8 cellular contexts compared by ENCODE assay signal in genomic region chr12:6851921-6852650, GRCh38. TPM values are rescaled to one million over a fixed set of nuclear protein-coding genes. Genes with fewer than 3 reads are reported as not detected.
DNase-seq lines count a peak whose midpoint lies in the region; ATAC-seq and TF ChIP-seq lines count a peak whose summit lies in the region.

TSS of gene USP5 (plus strand) at chr12:6852150. CDS start at chr12:6852180, 30 bp downstream.

- no peaks in the 10 kb centered on the region for H3K27me3 ChIP-seq in left lung

- H3K27me3 Mint-ChIP-seq in dendritic cell treated with granulocyte-macrophage colony-stimulating factor and Interleukin-4, amounts not matched to agents 40 ng/mL and 50 ng/mL, for 4 days = no peaks in the 10 kb centered on the region

- peak; percentile 76 for ATAC-seq in GM19395 (IDR thresholded peaks at IDR 0.05; ENCODE audit: unreplicated experiment)
- peak; percentile 73 for ATAC-seq in HG03565 (IDR thresholded peaks at IDR 0.05; ENCODE audit: unreplicated experiment)
- ATAC-seq in left lung = peak; percentile 89

- H3K36me3 Mint-ChIP-seq in dendritic cell treated with granulocyte-macrophage colony-stimulating factor and Interleukin-4, amounts not matched to agents 40 ng/mL and 50 ng/mL, for 4 days (ENCODE audit: low read depth) = peaks cover 43% of the 10 kb centered on the region

- TF ChIP-seq CTCF in C4-2B (conservative IDR thresholded peaks at IDR 0.05) (no peak), left lung (IDR thresholded peaks at IDR 0.05) (peak in 1 of 2 donors; percentile 22)

- peak within 1 kb of the TSS; percentile 91 for H3K27ac Mint-ChIP-seq in dendritic cell treated with granulocyte-macrophage colony-stimulating factor and Interleukin-4, amounts not matched to agents 40 ng/mL and 50 ng/mL, for 4 days

- DNase-seq in NCI-H774 (lab: John Stamatoyannopoulos, UW) (peak; percentile 100), left lung (peak; percentile 99)
- peak; percentile 96 to 97 for DNase-seq in activated CD4-positive, alpha-beta T cell treated with anti-CD3 and anti-CD28 coated beads, Interleukin-2, amount 50 U/mL, for 4 hours
- peak; percentile 93 for DNase-seq in stimulated activated CD4-positive, alpha-beta T cell treated with anti-CD3 and anti-CD28 coated beads, Interleukin-2, amount 100 ng/mL, for 48 hours

- H3K9me3 Mint-ChIP-seq in dendritic cell treated with granulocyte-macrophage colony-stimulating factor and Interleukin-4, amounts not matched to agents 40 ng/mL and 50 ng/mL, for 4 days = no peaks in the 10 kb centered on the region

- peak within 1 kb of the TSS; percentile 92 for H3K27ac ChIP-seq in C4-2B
- peak within 1 kb of the TSS; percentile 95 to 96 for H3K27ac ChIP-seq in left lung

- H3K4me3 ChIP-seq in left lung = peak within 1 kb of the TSS; percentile 55 to 62

- peak within 1 kb of the TSS; percentile 87 for H3K4me3 Mint-ChIP-seq in dendritic cell treated with granulocyte-macrophage colony-stimulating factor and Interleukin-4, amounts not matched to agents 40 ng/mL and 50 ng/mL, for 4 days

- peaks cover 35% of the 10 kb centered on the region for H3K4me1 Mint-ChIP-seq in dendritic cell treated with granulocyte-macrophage colony-stimulating factor and Interleukin-4, amounts not matched to agents 40 ng/mL and 50 ng/mL, for 4 days (ENCODE audit: low read depth)

- H3K9me3 ChIP-seq in left lung = no peaks in the 10 kb centered on the region

- intact Hi-C loops in dendritic cell treated with granulocyte-macrophage colony-stimulating factor and Interleukin-4, amounts not matched to agents 40 ng/mL and 50 ng/mL, for 4 days (cut with micrococcal nuclease) = loop anchor here (1.0 kb wide), 2 partner anchors 20 to 189 kb away; partner anchors contain the start of gene ING4
- intact Hi-C loops in left lung (cut with DNase I) = no loop called here

- peaks cover 0 to 21% of the 10 kb centered on the region in 2 donors for H3K36me3 ChIP-seq in left lung

- H3K4me1 ChIP-seq in left lung = peaks cover 11 to 29% of the 10 kb centered on the region in 2 donors

RNA-seq across cellular contexts. Expression of gene USP5, which starts in this region (rescaled TPM):
- total RNA-seq in left lung = 10 to 100 TPM; 80.2 to 90.2 TPM

Comparison
In these comparisons a context has a peak if more than half of its experiments do, and no peak if none do; other contexts are left out.
1. Peak in every context shown above with its lines: DNase-seq, ATAC-seq, H3K4me3 ChIP-seq and H3K27ac ChIP-seq.